In the genomic region with DNA sequence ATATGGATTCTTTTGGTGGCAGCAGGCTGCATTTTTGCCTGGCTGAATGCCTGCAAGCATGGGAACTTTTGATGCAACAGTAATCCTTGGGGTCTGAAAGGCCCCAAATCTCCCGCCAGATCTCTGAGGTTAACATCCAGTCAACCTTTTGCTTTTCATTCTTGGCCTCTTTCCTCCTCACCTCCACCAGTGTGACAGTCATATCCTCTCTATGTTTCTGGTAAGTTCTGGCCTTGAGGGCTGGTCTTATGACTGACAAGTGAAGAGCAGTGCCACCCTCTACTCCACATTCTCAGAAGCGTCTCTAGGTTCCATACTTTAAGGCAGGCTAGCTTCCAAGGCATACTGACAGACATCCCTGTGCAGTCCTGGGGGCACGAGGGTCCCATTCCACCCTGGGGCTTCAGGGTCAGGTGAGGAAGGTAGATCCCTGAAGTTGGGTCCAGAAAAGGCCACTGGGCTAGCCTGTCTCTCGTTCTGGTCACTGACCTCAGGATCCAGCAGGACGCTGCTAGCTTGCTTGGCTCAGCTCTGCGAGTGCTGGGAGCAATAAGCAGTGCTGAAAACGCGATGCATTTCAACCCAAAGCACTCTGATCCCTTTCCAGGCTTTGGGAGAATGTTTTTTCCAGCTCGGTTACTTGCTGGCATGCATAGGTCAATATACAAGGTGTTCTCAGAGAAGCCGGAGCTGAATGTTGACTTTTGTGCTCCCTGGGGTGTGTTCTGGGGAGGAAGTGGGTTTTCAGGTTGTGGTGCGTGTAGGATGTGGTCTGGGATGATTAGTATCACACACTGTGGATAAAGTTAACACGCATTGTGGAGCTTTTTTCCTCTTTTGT, we compare ENCODE assay signal across 8 cellular contexts.
DNase-seq lines count a peak whose midpoint lies in the region; ATAC-seq and TF ChIP-seq lines count a peak whose summit lies in the region.

No MANE protein-coding gene starts in this region.

- no peaks in the 10 kb centered on the region; the same call in none of the 2 replicates for H3K36me3 ChIP-seq in SJSA1
- H3K36me3 ChIP-seq in mucosa of stomach (ENCODE audit: control insufficient read depth, insufficient read depth, low read length), result no peaks in the 10 kb centered on the region
- no peaks in the 10 kb centered on the region for H3K36me3 ChIP-seq in upper lobe of left lung

- no peaks in the 10 kb centered on the region for H3K9me3 Mint-ChIP-seq in activated naive CD4-positive, alpha-beta T cell treated with anti-CD3 and anti-CD28 coated beads, Interleukin-2, amount 50 U/mL, for 72 hours

- TF ChIP-seq CTCF in upper lobe of left lung (IDR thresholded peaks at IDR 0.05), result no peak

- DNase-seq in NCI-H2107 treated with DMSO at 0.1 percent for 48 hours (lab: John Stamatoyannopoulos, UW; ENCODE audit: unreplicated experiment) (peak; percentile 58), NCI-H2107 (lab: John Stamatoyannopoulos, UW) (no peak), SJSA1 (ENCODE audit: low read depth in 1 of 2, low spot score in 2 of 2) (peak in 1 of 2 experiments; percentile 63), upper lobe of left lung (peak in 1 of 2 donors; percentile 79), cerebellum (ENCODE audit: low spot score) (no peak), COLO829 (ENCODE audit: low spot score) (no peak)
- peak; percentile 66 to 75 for DNase-seq in activated naive CD4-positive, alpha-beta T cell treated with anti-CD3 and anti-CD28 coated beads, Interleukin-2, amount 50 U/mL, for 72 hours (ENCODE audit: low spot score in 2 of 2)

- H3K9ac ChIP-seq in mucosa of stomach (ENCODE audit: low read length), result peak overlapping the region; percentile 29

- no peak overlapping the region for H3K4me3 ChIP-seq in SJSA1
- no peak overlapping the region for H3K4me3 ChIP-seq in mucosa of stomach (ENCODE audit: low read length)
- H3K4me3 ChIP-seq in upper lobe of left lung, result no peak overlapping the region

- TF ChIP-seq POLR2A in upper lobe of left lung (IDR thresholded peaks at IDR 0.05), result no peak

- H3K4me1 ChIP-seq in SJSA1 (replicated peaks) (peaks cover 51% of the 10 kb centered on the region), mucosa of stomach (ENCODE audit: control insufficient read depth, insufficient read depth, low read length) (peaks cover 54% of the 10 kb centered on the region), upper lobe of left lung (peaks cover 39 to 66% (median 58%) of the 10 kb centered on the region in 4 donors)

- TF ChIP-seq EP300 in upper lobe of left lung (IDR thresholded peaks at IDR 0.05), result peak in 1 of 4 donors; percentile 62

- peak; percentile 92 to 93 for ATAC-seq in activated naive CD4-positive, alpha-beta T cell treated with anti-CD3 and anti-CD28 coated beads, Interleukin-2, amount 50 U/mL, for 72 hours
- ATAC-seq in upper lobe of left lung (ENCODE audit: low FRiP score in 2 of 2), result peak; percentile 52 to 81

- H3K27ac ChIP-seq in SJSA1 (peak overlapping the region; percentile 50), upper lobe of left lung (peak overlapping the region; percentile 72 to 81 (median 74))

- peaks cover 0 to 8% of the 10 kb centered on the region in 2 donors for H3K36me3 Mint-ChIP-seq in activated naive CD4-positive, alpha-beta T cell treated with anti-CD3 and anti-CD28 coated beads, Interleukin-2, amount 50 U/mL, for 72 hours

- H3K9me3 ChIP-seq in SJSA1 (replicated peaks) (no peaks in the 10 kb centered on the region; the same call in 1 of the 2 replicates), mucosa of stomach (ENCODE audit: control insufficient read depth, low read length) (no peaks in the 10 kb centered on the region), upper lobe of left lung (no peaks in the 10 kb centered on the region)

- WGBS in upper lobe of left lung, 2 donors, result 43 to 52% methylated on average over 12 of the region's 12 CpGs

- H3K27me3 ChIP-seq in SJSA1 (replicated peaks), result no peaks in the 10 kb centered on the region
- H3K27me3 ChIP-seq in mucosa of stomach (ENCODE audit: control insufficient read depth, insufficient read depth, low read length), result no peaks in the 10 kb centered on the region
- no peaks in the 10 kb centered on the region for H3K27me3 ChIP-seq in upper lobe of left lung

- H3K27ac Mint-ChIP-seq in activated naive CD4-positive, alpha-beta T cell treated with anti-CD3 and anti-CD28 coated beads, Interleukin-2, amount 50 U/mL, for 72 hours, result peak overlapping the region; percentile 69 to 87

Comparison
In these comparisons a context has a peak if more than half of its experiments do, and no peak if none do; other contexts are left out.
1. DNase-seq: peak in NCI-H2107 treated with DMSO at 0.1 percent for 48 hours (single experiment) and activated naive CD4-positive, alpha-beta T cell treated with anti-CD3 and anti-CD28 coated beads, Interleukin-2, amount 50 U/mL, for 72 hours (2 of 2); none in NCI-H2107 (single experiment), cerebellum (single experiment) and COLO829 (single experiment).